ENCODE assay signal across 10 cellular contexts in the genomic region with DNA sequence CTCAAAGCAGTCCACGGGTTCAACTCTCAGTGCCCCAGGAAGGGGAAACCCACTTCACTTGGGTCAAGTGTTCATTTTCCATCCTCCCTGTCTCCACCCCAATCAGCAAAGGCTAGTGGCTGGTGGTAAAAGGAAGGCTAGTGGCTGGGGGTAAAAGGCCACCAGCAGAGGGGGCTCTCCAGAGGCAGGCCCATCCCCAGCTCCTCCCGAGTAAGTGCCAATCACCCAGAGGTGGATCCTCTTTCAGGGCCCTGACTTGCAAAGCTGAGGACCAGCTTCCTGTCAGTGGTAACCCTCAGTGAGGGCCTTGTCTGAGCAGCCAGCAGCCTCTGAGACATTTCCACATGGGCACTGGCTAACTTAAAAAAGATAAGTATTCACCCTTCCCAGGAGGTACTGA. TPM values are rescaled to one million over a fixed set of nuclear protein-coding genes. Genes with fewer than 3 reads are reported as not detected.
DNase-seq lines count a peak whose midpoint lies in the region; ATAC-seq and TF ChIP-seq lines count a peak whose summit lies in the region.
"Had no signal": no experiment of that assay in that cellular context is flagged by ENCODE, and none has a peak within 500 bp of the region (broad histone marks: within the 10 kb centered on the region; RNA-seq: fewer than 3 reads in every experiment).

No MANE protein-coding gene starts in this region.

- H3K4me3 Mint-ChIP-seq in HFFc6: no peak overlapping the region
- no peak overlapping the region for H3K4me3 Mint-ChIP-seq in T-helper 1 cell treated with Interleukin-12 subunit alpha and Interleukin-12 subunit beta and Interleukin-4 antibody, amounts not matched to agents 30 μg/mL and 1 μg/mL, for 36 hours

- peaks cover 5% of the 10 kb centered on the region for H3K9me3 Mint-ChIP-seq in HFFc6
- H3K9me3 Mint-ChIP-seq in T-helper 1 cell treated with Interleukin-12 subunit alpha and Interleukin-12 subunit beta and Interleukin-4 antibody, amounts not matched to agents 30 μg/mL and 1 μg/mL, for 36 hours: peaks cover 7% of the 10 kb centered on the region

- peaks cover 22% of the 10 kb centered on the region for H3K4me1 Mint-ChIP-seq in HFFc6 (ENCODE audit: low read depth)
- H3K4me1 Mint-ChIP-seq in T-helper 1 cell treated with Interleukin-12 subunit alpha and Interleukin-12 subunit beta and Interleukin-4 antibody, amounts not matched to agents 30 μg/mL and 1 μg/mL, for 36 hours (ENCODE audit: low read depth): peaks cover 57% of the 10 kb centered on the region

- DNase-seq in ELF-1 (ENCODE audit: low read depth, low spot score) (peak; percentile 77), HFFc6 (no peak), iPS-NIHi11 (ENCODE audit: low spot score) (peak; percentile 75), inferior parietal cortex (ENCODE audit: extremely low spot score) (no peak), NCI-H226 (no peak)
- DNase-seq: activated T-cell treated with anti-CD3 and anti-CD28 coated beads, Interleukin-2, amount 50 U/mL, for 1 hour; left lung; NCI-H2227 treated with DMSO at 0.1 percent for 48 hours had no signal

- peaks cover 40% of the 10 kb centered on the region for H3K36me3 Mint-ChIP-seq in HFFc6 (ENCODE audit: low read depth)
- H3K36me3 Mint-ChIP-seq in T-helper 1 cell treated with Interleukin-12 subunit alpha and Interleukin-12 subunit beta and Interleukin-4 antibody, amounts not matched to agents 30 μg/mL and 1 μg/mL, for 36 hours (ENCODE audit: low read depth): peaks cover 49% of the 10 kb centered on the region

- TF ChIP-seq CTCF in HFFc6 (IDR thresholded peaks at IDR 0.05): peak; percentile 50; the same call in 1 of the 2 replicates

- H3K27me3 Mint-ChIP-seq in HFFc6 (ENCODE audit: insufficient read depth): peaks cover 5% of the 10 kb centered on the region
- H3K27me3 Mint-ChIP-seq in T-helper 1 cell treated with Interleukin-12 subunit alpha and Interleukin-12 subunit beta and Interleukin-4 antibody, amounts not matched to agents 30 μg/mL and 1 μg/mL, for 36 hours (ENCODE audit: low read depth): no peaks in the 10 kb centered on the region

- H3K27ac Mint-ChIP-seq in HFFc6: no peak overlapping the region
- peak overlapping the region; percentile 71 for H3K27ac Mint-ChIP-seq in T-helper 1 cell treated with Interleukin-12 subunit alpha and Interleukin-12 subunit beta and Interleukin-4 antibody, amounts not matched to agents 30 μg/mL and 1 μg/mL, for 36 hours

- ATAC-seq in GM19467 (IDR thresholded peaks at IDR 0.05; ENCODE audit: unreplicated experiment): no peak
- ATAC-seq: left lung had no signal

RNA-seq across cellular contexts. Expression of gene TPT1, which starts 22.0 kb away (rescaled TPM):
- total RNA-seq in HFFc6 (2021; fragmentation: NEBNext Ultra II Directional; extraction: Animal tissue kit (Norgen Biotek cat#: 25700)): 1,000 to 10,000 TPM; 2,421 to 2,688 (median 2,563) TPM

RNA-seq across cellular contexts. Expression of gene SLC25A30, which starts 55.2 kb away (rescaled TPM):
- total RNA-seq in HFFc6 (2021; fragmentation: NEBNext Ultra II Directional; extraction: Animal tissue kit (Norgen Biotek cat#: 25700)): 10 to 100 TPM; 16.5 to 27.2 (median 18.8) TPM

Comparison
In these comparisons a context has a peak if more than half of its experiments do, and no peak if none do; other contexts are left out.
1. DNase-seq: peak in ELF-1 (single experiment) and iPS-NIHi11 (single experiment); none in HFFc6 (single experiment), inferior parietal cortex (single experiment) and NCI-H226 (single experiment).